In the genomic region with DNA sequence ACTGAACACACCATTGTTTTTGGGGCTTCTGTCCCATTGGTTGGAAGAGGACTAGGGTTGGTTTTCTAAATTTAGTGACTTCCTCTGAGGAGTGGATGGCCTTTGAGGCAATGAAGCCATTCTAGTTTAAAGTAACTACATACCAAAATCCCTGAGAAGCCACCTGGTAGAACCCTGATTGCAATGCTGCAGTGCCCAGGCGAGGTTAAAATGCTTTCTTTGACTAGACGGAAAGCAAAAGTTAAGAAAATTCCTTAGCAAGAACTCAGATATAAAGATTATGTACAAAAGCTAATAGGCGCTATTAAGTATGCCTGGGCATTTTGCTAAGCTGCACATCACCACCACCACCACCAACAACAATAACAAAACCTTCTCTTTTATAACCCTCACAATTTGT, we compare ENCODE assay signal across 21 cellular contexts. TPM values are rescaled to one million over a fixed set of nuclear protein-coding genes. Genes with fewer than 3 reads are reported as not detected.
DNase-seq lines count a peak whose midpoint lies in the region; ATAC-seq, FAIRE-seq and TF ChIP-seq lines count a peak whose summit lies in the region.
"Had no signal": no experiment of that assay in that cellular context is flagged by ENCODE, and none has a peak within 500 bp of the region (broad histone marks: within the 10 kb centered on the region; RNA-seq: fewer than 3 reads in every experiment).

No MANE protein-coding gene starts in this region.

- no peak for TF ChIP-seq CTCF in fibroblast of the aortic adventitia (IDR thresholded peaks at IDR 0.05; ENCODE audit: insufficient read depth, low read length)
- no peak for TF ChIP-seq CTCF in mesothelial cell of epicardium (IDR thresholded peaks at IDR 0.05; ENCODE audit: unreplicated experiment)
- no peak for TF ChIP-seq CTCF in pancreas (IDR thresholded peaks at IDR 0.05)

- FAIRE-seq in pancreas (lab: Jason Lieb, UNC), result no peak

- no peaks in the 10 kb centered on the region for H4K20me1 ChIP-seq in BLaER1

- no peak for ATAC-seq in pancreas

- H3K36me3 Mint-ChIP-seq in mesothelial cell of epicardium, result peaks cover 22% of the 10 kb centered on the region

- H3K4me1 ChIP-seq in BLaER1 (peaks cover 12% of the 10 kb centered on the region), pancreas (peaks cover 10 to 22% (median 19%) of the 10 kb centered on the region in 3 donors)

- H3K4me2 ChIP-seq in BLaER1, result peak overlapping the region; percentile 16; the same call in 1 of the 2 replicates
- H3K4me2 ChIP-seq: KMS-11 had no signal

- H3K36me3 ChIP-seq in BLaER1 (peaks cover 51% of the 10 kb centered on the region), pancreas (no peaks in the 10 kb centered on the region)
- H3K36me3 ChIP-seq: Peyer's patch had no signal

- DNase-seq in NOMO-1 treated with DMSO at 0.1 percent for 48 hours (lab: John Stamatoyannopoulos, UW; ENCODE audit: unreplicated experiment), result peak; percentile 29
- no peak for DNase-seq in NOMO-1 treated with dmso at 0.1 percent for 144 hours (lab: John Stamatoyannopoulos, UW; ENCODE audit: unreplicated experiment)
- peak; percentile 27 for DNase-seq in fibroblast of the aortic adventitia (ENCODE audit: low read depth)
- no peak for DNase-seq in mesothelial cell of epicardium (ENCODE audit: low spot score in 2 of 2, unreplicated experiment in 2 of 2)
- DNase-seq in pancreas, result no peak
- DNase-seq in ecto neural progenitor cell (ENCODE audit: low spot score), result no peak
- DNase-seq in mesenteric fat pad (ENCODE audit: low spot score), result no peak
- DNase-seq: 8988T; CD4-positive, alpha-beta memory T cell; DMS153; GDM1; H9; NCI-H1048; NCI-H1436 treated with DMSO at 0.1 percent for 48 hours; NCI-H2029; NCI-H345; NCI-H524 treated with DMSO at 0.1 percent for 48 hours; Peyer's patch had no signal

- no peak overlapping the region for H3K27ac ChIP-seq in BLaER1
- no peak overlapping the region for H3K27ac ChIP-seq in pancreas
- H3K27ac ChIP-seq: KMS-11 had no signal

- H3K27me3 ChIP-seq in BLaER1 (no peaks in the 10 kb centered on the region), pancreas (no peaks in the 10 kb centered on the region)
- H3K27me3 ChIP-seq: Peyer's patch had no signal

- H3K27me3 Mint-ChIP-seq in mesothelial cell of epicardium (ENCODE audit: low read depth), result no peaks in the 10 kb centered on the region
- H3K27me3 Mint-ChIP-seq: B cell; CD4-positive, alpha-beta memory T cell had no signal

- H3K4me3 ChIP-seq in BLaER1 (no peak overlapping the region), fibroblast of the aortic adventitia (ENCODE audit: low read depth, low read length) (no peak overlapping the region), pancreas (no peak overlapping the region)
- H3K4me3 ChIP-seq: Peyer's patch had no signal

- H3K9ac ChIP-seq in BLaER1, result no peak overlapping the region
- H3K9ac ChIP-seq: KMS-11 had no signal

- H3K4me1 Mint-ChIP-seq in mesothelial cell of epicardium, result no peaks in the 10 kb centered on the region
- H3K4me1 Mint-ChIP-seq: H9 had no signal

- intact Hi-C loops in pancreas (cut with DNase I), result no loop called here

- 89 to 90% methylated on average over 3 of the region's 3 CpGs for WGBS in pancreas, 2 donors

- peaks cover 8% of the 10 kb centered on the region for H3K9me3 Mint-ChIP-seq in mesothelial cell of epicardium
- H3K9me3 Mint-ChIP-seq: H9 had no signal

- H3K9me3 ChIP-seq in BLaER1 (peaks cover 6% of the 10 kb centered on the region), pancreas (no peaks in the 10 kb centered on the region)
- H3K9me3 ChIP-seq: Peyer's patch had no signal

- H3K4me3 Mint-ChIP-seq in mesothelial cell of epicardium, result no peak overlapping the region
- H3K4me3 Mint-ChIP-seq: B cell; CD4-positive, alpha-beta memory T cell; H9 had no signal

- H3K27ac Mint-ChIP-seq in mesothelial cell of epicardium, result peak overlapping the region; percentile 32
- H3K27ac Mint-ChIP-seq: B cell, H9 had no signal

RNA-seq across cellular contexts. Expression of a gene that starts 20.6 kb away (rescaled TPM):
- total RNA-seq in fibroblast of the aortic adventitia (ENCODE audit: low replicate concordance), result 13.3 and 31.6 TPM in 2 replicates
- total RNA-seq in mesothelial cell of epicardium, result 14.8 to 19.8 TPM (median 17.9 TPM) in 3 replicates
- total RNA-seq in pancreas, result 10 to 100 TPM in 1 of 6 donors, 1 to 10 TPM in 5; 1.7 to 11.2 (median 4.4) TPM
- polyA plus RNA-seq in pancreas, result 10 to 100 TPM; 15.7 to 20.9 TPM
- 155 TPM for total RNA-seq in mesenteric fat pad

Comparison
In these comparisons a context has a peak if more than half of its experiments do, and no peak if none do; other contexts are left out.
1. DNase-seq: peak in NOMO-1 treated with DMSO at 0.1 percent for 48 hours (single experiment) and fibroblast of the aortic adventitia (single experiment); none in NOMO-1 treated with dmso at 0.1 percent for 144 hours (single experiment), mesothelial cell of epicardium (0 of 2), pancreas (0 of 6), ecto neural progenitor cell (single experiment) and mesenteric fat pad (single experiment).